Comparison of ENCODE assay signal across 9 cellular contexts in genomic region chr9:137762414-137763061, GRCh38.
DNase-seq lines count a peak whose midpoint lies in the region; ATAC-seq and FAIRE-seq lines count a peak whose summit lies in the region.
"Had no signal": no experiment of that assay in that cellular context is flagged by ENCODE, and none has a peak within 500 bp of the region (broad histone marks: within the 10 kb centered on the region; RNA-seq: fewer than 3 reads in every experiment).

No MANE protein-coding gene starts in this region.

- H3K4me3 ChIP-seq in GM08714 (ENCODE audit: low read length): peak overlapping the region; percentile 3; the same call in 1 of the 2 replicates

- peak; percentile 40 for ATAC-seq in HG03097 (IDR thresholded peaks at IDR 0.05; ENCODE audit: low FRiP score, unreplicated experiment)

- peak; percentile 86 for FAIRE-seq in GM19239 (lab: Jason Lieb, UNC)
- FAIRE-seq in urothelium cell line (lab: Jason Lieb, UNC): no peak

- DNase-seq in GM19239 (ENCODE audit: insufficient read length, low spot score): peak; percentile 73
- peak; percentile 18 for DNase-seq in fibroblast of gingiva (ENCODE audit: low read depth)
- DNase-seq in superior temporal gyrus (ENCODE audit: extremely low spot score): no peak
- no peak for DNase-seq in SHP77 (lab: John Stamatoyannopoulos, UW)
- no peak for DNase-seq in urothelium cell line (ENCODE audit: low spot score)
- no peak for DNase-seq in SW 1271 (lab: John Stamatoyannopoulos, UW)
- DNase-seq: T-helper 9 cell had no signal

Comparison
In these comparisons a context has a peak if more than half of its experiments do, and no peak if none do; other contexts are left out.
1. DNase-seq: peak in GM19239 (single experiment) and fibroblast of gingiva (single experiment); none in superior temporal gyrus (single experiment), SHP77 (0 of 2), urothelium cell line (single experiment) and SW 1271 (0 of 2).